In the genomic region with DNA sequence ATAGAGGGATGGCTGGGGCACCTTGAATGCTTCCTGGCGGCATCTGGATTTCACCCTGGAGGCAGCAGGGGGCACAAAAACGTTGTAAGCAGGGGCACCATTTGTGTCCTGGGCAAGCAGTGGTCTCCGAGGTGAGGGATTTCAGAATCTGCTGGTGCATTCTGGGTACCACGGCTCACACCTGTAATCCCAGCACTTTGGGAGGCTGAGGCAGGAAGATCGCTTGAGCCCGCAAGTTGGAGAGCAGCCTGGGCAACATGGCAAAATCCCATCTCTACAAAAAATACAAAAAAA, we compare ENCODE assay signal across 12 cellular contexts. TPM values are rescaled to one million over a fixed set of nuclear protein-coding genes. Genes with fewer than 3 reads are reported as not detected.
DNase-seq lines count a peak whose midpoint lies in the region; ATAC-seq, FAIRE-seq and TF ChIP-seq lines count a peak whose summit lies in the region.
"Had no signal": no experiment of that assay in that cellular context is flagged by ENCODE, and none has a peak within 500 bp of the region (broad histone marks: within the 10 kb centered on the region; RNA-seq: fewer than 3 reads in every experiment).

No MANE protein-coding gene starts in this region.

- no peaks in the 10 kb centered on the region for H3K27me3 ChIP-seq in CD4-positive, CD25-positive, alpha-beta regulatory T cell (ENCODE audit: control insufficient read depth, insufficient read depth, low read length)
- H3K27me3 ChIP-seq: BE2C, brain microvascular endothelial cell, tibial nerve had no signal

- TF ChIP-seq EP300 in A549 (IDR thresholded peaks at IDR 0.05): no peak

- H3K27ac ChIP-seq in A549: peak overlapping the region; percentile 90 to 95
- no peak overlapping the region for H3K27ac ChIP-seq in CD4-positive, CD25-positive, alpha-beta regulatory T cell (ENCODE audit: insufficient read depth, low read length, poor library complexity, severe bottlenecking)

- no peaks in the 10 kb centered on the region for H3K27me3 Mint-ChIP-seq in CD4-positive, CD25-positive, alpha-beta regulatory T cell
- H3K27me3 Mint-ChIP-seq in central memory CD8-positive, alpha-beta T cell: no peaks in the 10 kb centered on the region
- H3K27me3 Mint-ChIP-seq in natural killer cell treated with Interleukin-12 subunit alpha and Interleukin-12 subunit beta and Interleukin-15 and Interleukin-18, amount 100 ng/mL, for 72 hours: no peaks in the 10 kb centered on the region

- POLR2A ChIA-PET in A549 (lab: Yijun Ruan, JAX): interaction anchor here (0.7 to 1.5 kb wide), 3 partner anchors 13 to 16 kb away, joined by 3 to 5 read pairs (median 4); a partner anchor contains a TSS
- POLR2A ChIA-PET in HEK293T (lab: Yijun Ruan, JAX): interaction anchor here (1.9 kb wide), 1 partner anchor 175 kb away, joined by 5 read pairs; a partner anchor contains a TSS

- 80% methylated on average over 5 of the region's 6 CpGs for WGBS in A549 (ENCODE audit: missing lambda C conversion rate)

- peak overlapping the region in 1 of 4 donors; percentile 84 for H3K4me3 Mint-ChIP-seq in CD4-positive, CD25-positive, alpha-beta regulatory T cell
- peak overlapping the region; percentile 58 for H3K4me3 Mint-ChIP-seq in central memory CD8-positive, alpha-beta T cell
- H3K4me3 Mint-ChIP-seq in natural killer cell treated with Interleukin-12 subunit alpha and Interleukin-12 subunit beta and Interleukin-15 and Interleukin-18, amount 100 ng/mL, for 72 hours: peak overlapping the region; percentile 74

- H3K4me3 ChIP-seq in A549: no peak overlapping the region
- H3K4me3 ChIP-seq in CD4-positive, CD25-positive, alpha-beta regulatory T cell (ENCODE audit: low read depth, low read length): no peak overlapping the region

- CTCF ChIA-PET in A549 (lab: Yijun Ruan, JAX): interaction anchor here (0.8 to 2.1 kb wide), 11 partner anchors 10 to 242 kb away, joined by 3 to 8 read pairs (median 3); no protein-coding TSS in a partner anchor
- CTCF ChIA-PET in HEK293T (lab: Yijun Ruan, JAX): interaction anchor here (1.0 kb wide), 1 partner anchor 19 kb away, joined by 3 read pairs; no protein-coding TSS in a partner anchor

- no peak; the same call in 2 of the 3 replicates for TF ChIP-seq CTCF in A549 (IDR thresholded peaks at IDR 0.05)

- no peak; a peak in 1 of 6 replicates for ATAC-seq in A549
- no peak for ATAC-seq in CD4-positive, CD25-positive, alpha-beta regulatory T cell (ENCODE audit: low read depth in 2 of 2)
- ATAC-seq in central memory CD8-positive, alpha-beta T cell (replicated peaks; ENCODE audit: extremely low read depth, poor library complexity, severe bottlenecking): no peak
- no peak for ATAC-seq in natural killer cell treated with Interleukin-12 subunit alpha and Interleukin-12 subunit beta and Interleukin-15 and Interleukin-18, amount 100 ng/mL, for 72 hours

- H3K36me3 ChIP-seq in CD4-positive, CD25-positive, alpha-beta regulatory T cell (ENCODE audit: control insufficient read depth, insufficient read depth, low read length): no peaks in the 10 kb centered on the region
- H3K36me3 ChIP-seq: BE2C, brain microvascular endothelial cell, tibial nerve had no signal

- no peaks in the 10 kb centered on the region for H3K36me3 Mint-ChIP-seq in CD4-positive, CD25-positive, alpha-beta regulatory T cell
- peaks cover 2% of the 10 kb centered on the region for H3K36me3 Mint-ChIP-seq in central memory CD8-positive, alpha-beta T cell (ENCODE audit: insufficient read depth)
- no peaks in the 10 kb centered on the region for H3K36me3 Mint-ChIP-seq in natural killer cell treated with Interleukin-12 subunit alpha and Interleukin-12 subunit beta and Interleukin-15 and Interleukin-18, amount 100 ng/mL, for 72 hours

- FAIRE-seq in A549 (lab: Jason Lieb, UNC): no peak

- TF ChIP-seq RAD21 in A549 (conservative IDR thresholded peaks at IDR 0.05 in 1 of 2, IDR thresholded peaks at IDR 0.05 in 1 of 2): no peak

- TF ChIP-seq POLR2A in A549 (IDR thresholded peaks at IDR 0.05; ENCODE audit: low read length): no peak

- peak overlapping the region in 2 of 3 donors; percentile 85 to 94 for H3K27ac Mint-ChIP-seq in CD4-positive, CD25-positive, alpha-beta regulatory T cell
- H3K27ac Mint-ChIP-seq in central memory CD8-positive, alpha-beta T cell (ENCODE audit: low read depth): peak overlapping the region; percentile 76
- peak overlapping the region; percentile 75 to 80 for H3K27ac Mint-ChIP-seq in natural killer cell treated with Interleukin-12 subunit alpha and Interleukin-12 subunit beta and Interleukin-15 and Interleukin-18, amount 100 ng/mL, for 72 hours

- DNase-seq in A549 (ENCODE audit: low read depth in 1 of 2, low spot score in 1 of 2): no peak
- DNase-seq in CD4-positive, CD25-positive, alpha-beta regulatory T cell: no peak
- DNase-seq in central memory CD8-positive, alpha-beta T cell (ENCODE audit: low spot score in 2 of 2): no peak
- DNase-seq in natural killer cell treated with Interleukin-12 subunit alpha and Interleukin-12 subunit beta and Interleukin-15 and Interleukin-18, amount 100 ng/mL, for 72 hours (ENCODE audit: low spot score): no peak
- no peak for DNase-seq in HEK293T (ENCODE audit: extremely low spot score)
- no peak for DNase-seq in SKM-1 treated with dmso at 0.1 percent for 144 hours (lab: John Stamatoyannopoulos, UW; ENCODE audit: unreplicated experiment)
- no peak for DNase-seq in amniotic stem cell (lab: John Stamatoyannopoulos, UW)
- DNase-seq: effector CD4-positive, alpha-beta T cell; stimulated activated CD4-positive, alpha-beta T cell treated with anti-CD3 and anti-CD28 coated beads, Interleukin-2, amount 100 ng/mL, for 48 hours had no signal

- no peaks in the 10 kb centered on the region for H3K9me3 Mint-ChIP-seq in CD4-positive, CD25-positive, alpha-beta regulatory T cell
- H3K9me3 Mint-ChIP-seq in central memory CD8-positive, alpha-beta T cell: no peaks in the 10 kb centered on the region
- no peaks in the 10 kb centered on the region for H3K9me3 Mint-ChIP-seq in natural killer cell treated with Interleukin-12 subunit alpha and Interleukin-12 subunit beta and Interleukin-15 and Interleukin-18, amount 100 ng/mL, for 72 hours

- H3K9me3 ChIP-seq in A549: peaks cover 12% of the 10 kb centered on the region; the same call in 2 of the 3 replicates
- peaks cover 0 to 6% of the 10 kb centered on the region in 2 experiments for H3K9me3 ChIP-seq in CD4-positive, CD25-positive, alpha-beta regulatory T cell (ENCODE audit: control insufficient read depth in 2 of 2, low read length in 2 of 2)

- H3K4me1 ChIP-seq in A549: peaks cover 37% of the 10 kb centered on the region
- H3K4me1 ChIP-seq in CD4-positive, CD25-positive, alpha-beta regulatory T cell (ENCODE audit: control insufficient read depth, insufficient read depth, low read length, poor library complexity, severe bottlenecking): peaks cover 16% of the 10 kb centered on the region

- H3K4me2 ChIP-seq in A549: peak overlapping the region; percentile 64

- H3K4me1 Mint-ChIP-seq in CD4-positive, CD25-positive, alpha-beta regulatory T cell: peaks cover 13 to 29% (median 22%) of the 10 kb centered on the region in 4 donors
- peaks cover 16% of the 10 kb centered on the region for H3K4me1 Mint-ChIP-seq in central memory CD8-positive, alpha-beta T cell
- H3K4me1 Mint-ChIP-seq in natural killer cell treated with Interleukin-12 subunit alpha and Interleukin-12 subunit beta and Interleukin-15 and Interleukin-18, amount 100 ng/mL, for 72 hours (ENCODE audit: low read depth in 2 of 2): peaks cover 26 to 32% of the 10 kb centered on the region in 2 donors

TF ChIP-seq in A549, 52 proteins besides CTCF, POLR2A, EP300 and RAD21:
- no peak for TF ChIP-seq SREBF2 (IDR thresholded peaks at IDR 0.05)
- no peak for TF ChIP-seq CBX8 (IDR thresholded peaks at IDR 0.05)
- no peak for TF ChIP-seq CEBPB (IDR thresholded peaks at IDR 0.05)
- no peak for TF ChIP-seq CBX2 (IDR thresholded peaks at IDR 0.05; ENCODE audit: borderline replicate concordance, low read depth)
- no peak for TF ChIP-seq ZSCAN20 (CRISPR knock-in tag; IDR thresholded peaks at IDR 0.05)

TF ChIP-seq in HEK293T, 16 proteins besides CTCF, POLR2A, EP300 and RAD21:
- TF ChIP-seq NFRKB (IDR thresholded peaks at IDR 0.05) (no peak), FOXA1 (IDR thresholded peaks at IDR 0.05) (no peak), FOXM1 (IDR thresholded peaks at IDR 0.05; ENCODE audit: borderline replicate concordance) (no peak), SUZ12 (IDR thresholded peaks at IDR 0.05) (no peak), ZNF384 (IDR thresholded peaks at IDR 0.05) (no peak), FOXK2 (IDR thresholded peaks at IDR 0.05) (no peak), ELF4 (IDR thresholded peaks at IDR 0.05) (no peak)

RNA-seq across cellular contexts. Expression of a gene that starts 16.8 kb away (rescaled TPM):
- polyA plus RNA-seq in A549 (2011; rRNA removed) (35.8 and 39.0 TPM in 2 replicates), A549 (2017; fragmentation: RNase III; extraction: RNeasy Plus Mini Kit Qiagen cat#74134 plus additional on column Dnase treatment) (25.4 to 30.2 TPM (median 28.3 TPM) in 3 replicates)
- 29.8 and 36.1 TPM in 2 replicates for polyA plus RNA-seq in A549 (2012; cell fraction: cytosol; rRNA removed)
- polyA plus RNA-seq in A549 (2012; cell fraction: nucleus; rRNA removed): 25.3 and 31.9 TPM in 2 replicates
- polyA minus RNA-seq in A549 (2011; rRNA and poly(A)+ RNA removed): 37.2 and 39.4 TPM in 2 replicates
- total RNA-seq in CD4-positive, CD25-positive, alpha-beta regulatory T cell: 67.7 TPM
- polyA plus RNA-seq in CD4-positive, CD25-positive, alpha-beta regulatory T cell: 10 to 100 TPM; 46.6 to 63.0 (median 52.0) TPM
- total RNA-seq in natural killer cell treated with Interleukin-12 subunit alpha and Interleukin-12 subunit beta and Interleukin-15 and Interleukin-18, amount 100 ng/mL, for 72 hours: 10 to 100 TPM; 37.3 to 56.9 TPM
